1 cellular context compared by ENCODE assay signal in the genomic region with DNA sequence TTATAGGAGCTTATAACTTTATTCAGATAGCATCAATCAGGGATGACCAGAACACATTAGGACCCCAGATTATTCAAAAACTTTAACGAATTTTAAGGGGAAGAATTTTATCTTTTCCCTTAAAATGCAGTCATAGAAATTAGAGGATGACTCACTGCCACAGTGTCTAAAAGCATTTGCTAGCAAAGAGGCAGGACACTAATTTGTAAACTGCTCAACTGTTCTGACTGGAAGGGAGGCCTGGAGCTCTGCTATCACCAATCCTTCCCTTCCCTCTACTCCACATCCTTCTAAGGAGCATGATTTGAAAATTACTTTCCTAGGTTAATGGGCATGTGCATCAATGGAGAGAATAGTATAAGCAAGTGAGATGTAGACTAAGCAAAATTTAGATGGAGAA.
TF ChIP-seq lines count a peak whose summit lies in the region.

No MANE protein-coding gene starts in this region.

TF ChIP-seq in K562, 482 proteins besides CTCF, POLR2A, EP300 and RAD21:
- TF ChIP-seq MCM7 (IDR thresholded peaks at IDR 0.05) (no peak), XRCC5 (IDR thresholded peaks at IDR 0.05; ENCODE audit: low read depth, low read length) (no peak), ZNF699 (CRISPR knock-in tag; IDR thresholded peaks at IDR 0.05; ENCODE audit: insufficient replicate concordance) (no peak), GABPA (tag; conservative IDR thresholded peaks at IDR 0.05; ENCODE audit: low read depth) (no peak), ZNF140 (CRISPR knock-in tag; IDR thresholded peaks at IDR 0.05) (no peak), OTX1 (CRISPR knock-in tag; IDR thresholded peaks at IDR 0.05) (no peak)
- TF ChIP-seq, protein P1, sequence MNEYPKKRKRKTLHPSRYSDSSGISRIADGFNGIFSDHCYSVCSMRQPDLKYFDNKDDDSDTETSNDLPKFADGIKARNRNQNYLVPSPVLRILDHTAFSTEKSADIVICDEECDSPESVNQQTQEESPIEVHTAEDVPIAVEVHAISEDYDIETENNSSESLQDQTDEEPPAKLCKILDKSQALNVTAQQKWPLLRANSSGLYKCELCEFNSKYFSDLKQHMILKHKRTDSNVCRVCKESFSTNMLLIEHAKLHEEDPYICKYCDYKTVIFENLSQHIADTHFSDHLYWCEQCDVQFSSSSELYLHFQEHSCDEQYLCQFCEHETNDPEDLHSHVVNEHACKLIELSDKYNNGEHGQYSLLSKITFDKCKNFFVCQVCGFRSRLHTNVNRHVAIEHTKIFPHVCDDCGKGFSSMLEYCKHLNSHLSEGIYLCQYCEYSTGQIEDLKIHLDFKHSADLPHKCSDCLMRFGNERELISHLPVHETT (CRISPR knock-in tag; conservative IDR thresholded peaks at IDR 0.05 in 1 of 2, IDR thresholded peaks at IDR 0.05 in 1 of 2): no peak
- TF ChIP-seq, protein P2, sequence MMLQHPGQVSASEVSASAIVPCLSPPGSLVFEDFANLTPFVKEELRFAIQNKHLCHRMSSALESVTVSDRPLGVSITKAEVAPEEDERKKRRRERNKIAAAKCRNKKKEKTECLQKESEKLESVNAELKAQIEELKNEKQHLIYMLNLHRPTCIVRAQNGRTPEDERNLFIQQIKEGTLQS (IDR thresholded peaks at IDR 0.05): 0 out of 2 replicates have a peak, but pooled peaks have one; percentile 15
- TF ChIP-seq, protein P2 (CRISPR knock-in tag; conservative IDR thresholded peaks at IDR 0.05): no peak
